Comparison of ENCODE assay signal across 25 cellular contexts in genomic region chr22:41595703-41596102, GRCh38. TPM values are rescaled to one million over a fixed set of nuclear protein-coding genes. Genes with fewer than 3 reads are reported as not detected.
DNase-seq lines count a peak whose midpoint lies in the region; FAIRE-seq and TF ChIP-seq lines count a peak whose summit lies in the region.
"Had no signal": no experiment of that assay in that cellular context is flagged by ENCODE, and none has a peak within 500 bp of the region (broad histone marks: within the 10 kb centered on the region; RNA-seq: fewer than 3 reads in every experiment).

No MANE protein-coding gene starts in this region.

- H3K36me3 ChIP-seq in HEK293 (ENCODE audit: control insufficient read depth in 2 of 2, insufficient read depth in 1 of 2, low read length in 2 of 2): peaks cover 0 to 23% of the 10 kb centered on the region in 2 experiments; a peak in 2 of 3 replicates
- H3K36me3 ChIP-seq in kidney (ENCODE audit: control insufficient read depth in 1 of 2, insufficient read depth in 2 of 2, low read length in 2 of 2): no peaks in the 10 kb centered on the region
- peaks cover 2% of the 10 kb centered on the region; the same call in 1 of the 2 replicates for H3K36me3 ChIP-seq in Karpas-422 (ENCODE audit: insufficient read depth, low read length)

- no peak for FAIRE-seq in kidney (lab: Jason Lieb, UNC)
- FAIRE-seq: D721Med, GM12891, GM19239 had no signal

- H3K36me3 Mint-ChIP-seq in activated CD4-positive, alpha-beta T cell treated with anti-CD3 and anti-CD28 coated beads, Interleukin-2, amount 10 ng/mL, durations not matched to agents 7 days and 5 days (ENCODE audit: low read depth): peaks cover 4% of the 10 kb centered on the region

- CTCF ChIA-PET in HEK293 (lab: Yijun Ruan, JAX): interaction anchor here (0.9 to 1.7 kb wide), 2 partner anchors 13 to 55 kb away, joined by 5 to 6 read pairs; no protein-coding TSS in a partner anchor
- CTCF ChIA-PET in activated CD4-positive, alpha-beta T cell treated with anti-CD3 and anti-CD28 coated beads, Interleukin-2, amount 10 ng/mL, durations not matched to agents 7 days and 5 days (lab: Charles Lee): no interaction called here

- no peak overlapping the region for H3K4me3 Mint-ChIP-seq in activated CD4-positive, alpha-beta T cell treated with anti-CD3 and anti-CD28 coated beads, Interleukin-2, amount 10 ng/mL, durations not matched to agents 7 days and 5 days

- TF ChIP-seq CTCF in HEK293 (tag by site-specific recombination; IDR thresholded peaks at IDR 0.05): no peak
- TF ChIP-seq CTCF in kidney (IDR thresholded peaks at IDR 0.05; ENCODE audit: borderline replicate concordance, extremely low read depth, insufficient read depth): no peak

- no peak overlapping the region for H2AFZ ChIP-seq in Karpas-422 (ENCODE audit: low read length)

- H3K9me3 ChIP-seq in HEK293 (ENCODE audit: control insufficient read depth, insufficient read depth, low read depth, low read length) (no peaks in the 10 kb centered on the region), kidney (ENCODE audit: control insufficient read depth in 1 of 2, low read length in 2 of 2) (no peaks in the 10 kb centered on the region), Karpas-422 (ENCODE audit: low read length) (no peaks in the 10 kb centered on the region)

- H3K27me3 Mint-ChIP-seq in activated CD4-positive, alpha-beta T cell treated with anti-CD3 and anti-CD28 coated beads, Interleukin-2, amount 10 ng/mL, durations not matched to agents 7 days and 5 days: no peaks in the 10 kb centered on the region

- H3K9me3 Mint-ChIP-seq in activated CD4-positive, alpha-beta T cell treated with anti-CD3 and anti-CD28 coated beads, Interleukin-2, amount 10 ng/mL, durations not matched to agents 7 days and 5 days: no peaks in the 10 kb centered on the region

- H3K27ac ChIP-seq in HEK293 (ENCODE audit: extremely low read depth, low read depth, low read length): no peak overlapping the region
- H3K27ac ChIP-seq in kidney (ENCODE audit: low read depth in 2 of 2, low read length in 2 of 2): no peak overlapping the region
- H3K27ac ChIP-seq in Karpas-422 (ENCODE audit: low read length): no peak overlapping the region

- H3K27ac Mint-ChIP-seq in activated CD4-positive, alpha-beta T cell treated with anti-CD3 and anti-CD28 coated beads, Interleukin-2, amount 10 ng/mL, durations not matched to agents 7 days and 5 days: no peak overlapping the region

- no peak overlapping the region for H3K4me2 ChIP-seq in Karpas-422 (ENCODE audit: low read depth, low read length, poor library complexity, severe bottlenecking)

- H3K27me3 ChIP-seq in Karpas-422 (ENCODE audit: low read length): no peaks in the 10 kb centered on the region

- POLR2A ChIA-PET in HEK293 (lab: Yijun Ruan, JAX): no interaction called here
- POLR2A ChIA-PET in activated CD4-positive, alpha-beta T cell treated with anti-CD3 and anti-CD28 coated beads, Interleukin-2, amount 10 ng/mL, durations not matched to agents 7 days and 5 days (lab: Charles Lee): no interaction called here

- no peaks in the 10 kb centered on the region for H3K9me2 ChIP-seq in Karpas-422 (replicated peaks; ENCODE audit: insufficient read depth, low read length)

- H3K4me1 Mint-ChIP-seq in activated CD4-positive, alpha-beta T cell treated with anti-CD3 and anti-CD28 coated beads, Interleukin-2, amount 10 ng/mL, durations not matched to agents 7 days and 5 days: peaks cover 5% of the 10 kb centered on the region

- H4K20me1 ChIP-seq in Karpas-422 (ENCODE audit: insufficient read depth, low read depth, low read length): no peaks in the 10 kb centered on the region

- H3K4me1 ChIP-seq in HEK293 (ENCODE audit: control insufficient read depth, insufficient read depth, low read length) (no peaks in the 10 kb centered on the region; the same call in 1 of the 2 replicates), kidney (ENCODE audit: control insufficient read depth in 1 of 2, insufficient read depth in 1 of 2, low read depth in 1 of 2, low read length in 2 of 2) (peaks cover 0 to 7% of the 10 kb centered on the region in 2 donors), Karpas-422 (ENCODE audit: low read length) (peaks cover under 1% of the 10 kb centered on the region; the same call in 1 of the 2 replicates)

- H3K9ac ChIP-seq in kidney (ENCODE audit: low read length in 2 of 2) (no peak overlapping the region), Karpas-422 (ENCODE audit: low read length) (no peak overlapping the region)

- H3K4me3 ChIP-seq in HEK293 (ENCODE audit: low read depth, low read length) (no peak overlapping the region), kidney (ENCODE audit: low read length in 2 of 2) (no peak overlapping the region), Karpas-422 (ENCODE audit: low read length) (no peak overlapping the region)

- DNase-seq in DMS 273 (lab: John Stamatoyannopoulos, UW; ENCODE audit: unreplicated experiment) (peak; percentile 18), DMS 273 treated with DMSO at 0.1 percent for 48 hours (lab: John Stamatoyannopoulos, UW) (no peak), kidney (peak; percentile 19), posterior vena cava (ENCODE audit: low spot score) (peak; percentile 9), Karpas-422 (no peak), NCI-H1417 treated with DMSO at 0.1 percent for 48 hours (lab: John Stamatoyannopoulos, UW) (no peak)
- no peak for DNase-seq in activated CD4-positive, alpha-beta T cell treated with anti-CD3 and anti-CD28 coated beads, Interleukin-2, amount 10 ng/mL, durations not matched to agents 7 days and 5 days
- DNase-seq: 8988T, ACHN, DMS79, GF-D8, MV-4-11, NCI-H1694 treated with DMSO at 0.1 percent for 48 hours, NCI-H2081, NCI-H226, NCI-H510A, NCI-H69, RPMI8226, SHP77 treated with DMSO at 0.1 percent for 48 hours had no signal

- intact Hi-C loops in kidney (cut with DNase I) (no loop called here), posterior vena cava (cut with DNase I) (loop anchor here in 1 of 2 donors (5.0 kb wide), 1 partner anchor 53 kb away; the partner anchor contains the start of gene POLR3H)

- no peaks in the 10 kb centered on the region for H3K79me2 ChIP-seq in Karpas-422 (ENCODE audit: low read length)

TF ChIP-seq in HEK293, 187 proteins besides CTCF, POLR2A, EP300 and RAD21:
- no peak for TF ChIP-seq ZIC2 (tag by site-specific recombination; IDR thresholded peaks at IDR 0.05)
- peak; percentile 81; the same call in 1 of the 2 replicates for TF ChIP-seq ZNF768 (tag by site-specific recombination; IDR thresholded peaks at IDR 0.05)
- no peak for TF ChIP-seq ZNF398 (tag by site-specific recombination; IDR thresholded peaks at IDR 0.05)
- no peak for TF ChIP-seq ZSCAN30 (tag by site-specific recombination; IDR thresholded peaks at IDR 0.05)

RNA-seq across cellular contexts. Expression of gene PMM1, which starts 6.1 kb away (rescaled TPM):
- 36.4 TPM for total RNA-seq in kidney
- 127 TPM for polyA plus RNA-seq in kidney (ENCODE audit: insufficient read depth, low read depth, low replicate concordance)
- 10 to 100 TPM; 17.9 to 18.8 TPM for total RNA-seq in posterior vena cava
- total RNA-seq in Karpas-422 (2014; rRNA removed; shearing (Covaris generic); ENCODE audit: low replicate concordance): 10.0 and 15.2 TPM in 2 replicates
- total RNA-seq in activated CD4-positive, alpha-beta T cell treated with anti-CD3 and anti-CD28 coated beads, Interleukin-2, amount 10 ng/mL, durations not matched to agents 7 days and 5 days: 10 to 100 TPM; 33.7 to 39.7 TPM

RNA-seq across cellular contexts. Expression of gene DESI1, which starts 25.1 kb away (rescaled TPM):
- total RNA-seq in kidney (29.1 TPM), posterior vena cava (10 to 100 TPM; 22.1 to 22.7 TPM)
- 28.6 TPM for polyA plus RNA-seq in kidney (ENCODE audit: insufficient read depth, low read depth, low replicate concordance)
- 27.9 and 76.0 TPM in 2 replicates for total RNA-seq in Karpas-422 (2014; rRNA removed; shearing (Covaris generic); ENCODE audit: low replicate concordance)
- total RNA-seq in activated CD4-positive, alpha-beta T cell treated with anti-CD3 and anti-CD28 coated beads, Interleukin-2, amount 10 ng/mL, durations not matched to agents 7 days and 5 days: 10 to 100 TPM; 30.8 to 32.5 TPM

RNA-seq across cellular contexts. Expression of gene XRCC6, which starts 25.4 kb away (rescaled TPM):
- total RNA-seq in kidney (183 TPM), posterior vena cava (100 to 1,000 TPM; 145 to 154 TPM)
- 168 TPM for polyA plus RNA-seq in kidney (ENCODE audit: insufficient read depth, low read depth, low replicate concordance)
- total RNA-seq in Karpas-422 (2014; rRNA removed; shearing (Covaris generic); ENCODE audit: low replicate concordance): 173 and 248 TPM in 2 replicates
- total RNA-seq in activated CD4-positive, alpha-beta T cell treated with anti-CD3 and anti-CD28 coated beads, Interleukin-2, amount 10 ng/mL, durations not matched to agents 7 days and 5 days: 100 to 1,000 TPM; 283 TPM

RNA-seq across cellular contexts. Expression of gene CSDC2, which starts 34.9 kb away (rescaled TPM):
- total RNA-seq in kidney (7.8 TPM), posterior vena cava (10 to 100 TPM; 11.5 to 27.0 TPM)
- 47.1 TPM for polyA plus RNA-seq in kidney (ENCODE audit: insufficient read depth, low read depth, low replicate concordance)
- total RNA-seq in Karpas-422 (2014; rRNA removed; shearing (Covaris generic); ENCODE audit: low replicate concordance): not detected in 2 replicates
- not detected for total RNA-seq in activated CD4-positive, alpha-beta T cell treated with anti-CD3 and anti-CD28 coated beads, Interleukin-2, amount 10 ng/mL, durations not matched to agents 7 days and 5 days
- total RNA-seq: HT-29, MCF 10A had no signal

RNA-seq across cellular contexts. Expression of gene POLR3H, which starts 51.4 kb away (rescaled TPM):
- total RNA-seq in kidney: 39.4 TPM
- polyA plus RNA-seq in kidney (ENCODE audit: insufficient read depth, low read depth, low replicate concordance): 37.4 TPM
- 10 to 100 TPM; 29.9 to 35.4 TPM for total RNA-seq in posterior vena cava
- 13.2 and 17.1 TPM in 2 replicates for total RNA-seq in Karpas-422 (2014; rRNA removed; shearing (Covaris generic); ENCODE audit: low replicate concordance)
- total RNA-seq in activated CD4-positive, alpha-beta T cell treated with anti-CD3 and anti-CD28 coated beads, Interleukin-2, amount 10 ng/mL, durations not matched to agents 7 days and 5 days: 10 to 100 TPM; 29.1 to 30.1 TPM

Comparison
In these comparisons a context has a peak if more than half of its experiments do, and no peak if none do; other contexts are left out.
1. DNase-seq: peak in DMS 273 (single experiment), kidney (single experiment) and posterior vena cava (single experiment); none in DMS 273 treated with DMSO at 0.1 percent for 48 hours (single experiment), Karpas-422 (single experiment), activated CD4-positive, alpha-beta T cell treated with anti-CD3 and anti-CD28 coated beads, Interleukin-2, amount 10 ng/mL, durations not matched to agents 7 days and 5 days (single experiment) and NCI-H1417 treated with DMSO at 0.1 percent for 48 hours (single experiment).